Comparison of ENCODE assay signal across 22 cellular contexts in genomic region chr7:150838965-150839650, GRCh38. TPM values are rescaled to one million over a fixed set of nuclear protein-coding genes. Genes with fewer than 3 reads are reported as not detected.
DNase-seq lines count a peak whose midpoint lies in the region; ATAC-seq, FAIRE-seq and TF ChIP-seq lines count a peak whose summit lies in the region.
"Had no signal": no experiment of that assay in that cellular context is flagged by ENCODE, and none has a peak within 500 bp of the region (broad histone marks: within the 10 kb centered on the region; RNA-seq: fewer than 3 reads in every experiment).

No MANE protein-coding gene starts in this region.

- no peaks in the 10 kb centered on the region for H3K9me1 ChIP-seq in K562 (ENCODE audit: control insufficient read depth, insufficient read depth, low read length)

- H3K4me1 ChIP-seq in K562 (replicated peaks in 1 of 2; ENCODE audit: control insufficient read depth in 2 of 2, insufficient read depth in 2 of 2, low read length in 2 of 2) (no peaks in the 10 kb centered on the region), testis (no peaks in the 10 kb centered on the region)

- TF ChIP-seq RAD21 in K562 (CRISPR knock-in tag; conservative IDR thresholded peaks at IDR 0.05 in 1 of 2, IDR thresholded peaks at IDR 0.05 in 1 of 2) = no peak

- in situ Hi-C loops in K562 (cut with MboI) = no loop called here

- TF ChIP-seq EP300 in K562 (IDR thresholded peaks at IDR 0.05; ENCODE audit: low read length) = no peak

- peak; percentile 68; the same call in 2 of the 3 replicates for ATAC-seq in K562
- no peak for ATAC-seq in omental fat pad (ENCODE audit: low FRiP score)
- ATAC-seq in left lobe of liver = no peak
- ATAC-seq: PC-3 had no signal

- intact Hi-C loops in K562 (cut with micrococcal nuclease) = no loop called here
- intact Hi-C loops in testis (cut with DNase I; ENCODE audit: low total_unique reads) = no loop called here

- H3K36me3 ChIP-seq in K562 (ENCODE audit: control insufficient read depth, insufficient read depth, low read length) (no peaks in the 10 kb centered on the region), testis (ENCODE audit: low read depth, missing control alignments) (no peaks in the 10 kb centered on the region)

- H3K27ac ChIP-seq in K562 (ENCODE audit: extremely low read depth, low read depth, low read length) (no peak overlapping the region), testis (no peak overlapping the region)
- H3K27ac ChIP-seq: 22Rv1, C4-2B had no signal

- no peak overlapping the region for H3K4me3 Mint-ChIP-seq in nephron

- no peak for TF ChIP-seq CTCF in K562 (IDR thresholded peaks at IDR 0.05 in 2 of 3, conservative IDR thresholded peaks at IDR 0.05 in 1 of 3; ENCODE audit: insufficient read depth in 2 of 3, low read depth in 1 of 3, low read length in 3 of 3)
- TF ChIP-seq CTCF in nephron (IDR thresholded peaks at IDR 0.05; ENCODE audit: unreplicated experiment in 3 of 3) = no peak
- TF ChIP-seq CTCF in testis (IDR thresholded peaks at IDR 0.05) = no peak
- no peak for TF ChIP-seq CTCF in GM10266 (IDR thresholded peaks at IDR 0.05; ENCODE audit: control insufficient read depth, insufficient read depth, low read depth, missing control alignments)
- TF ChIP-seq CTCF in omental fat pad (IDR thresholded peaks at IDR 0.05) = no peak

- no peak overlapping the region for H3K4me3 ChIP-seq in K562
- H3K4me3 ChIP-seq in testis = no peak overlapping the region

- POLR2A ChIA-PET in K562 (lab: Yijun Ruan, JAX) = interaction anchor here (0.5 to 0.8 kb wide), 4 partner anchors 15 to 1094 kb away, joined by 3 to 4 read pairs (median 3); no protein-coding TSS in a partner anchor

- no peaks in the 10 kb centered on the region for H3K36me3 Mint-ChIP-seq in nephron (ENCODE audit: low read depth)

- H3K27me3 ChIP-seq in K562 (ENCODE audit: control insufficient read depth in 2 of 2, insufficient read depth in 2 of 2, low read length in 2 of 2) (peaks cover 36 to 57% of the 10 kb centered on the region in 2 experiments; a peak in 4 of 5 replicates), testis (no peaks in the 10 kb centered on the region)

- H3K4me2 ChIP-seq in K562 (ENCODE audit: insufficient read depth, low read length) = no peak overlapping the region

- H2AFZ ChIP-seq in K562 (ENCODE audit: low read depth, low read length) = no peak overlapping the region

- peaks cover 1% of the 10 kb centered on the region for H3K9me3 Mint-ChIP-seq in nephron

- H3K79me2 ChIP-seq in K562 (ENCODE audit: control insufficient read depth, insufficient read depth, low read length) = no peaks in the 10 kb centered on the region

- BruUV-seq in K562 (replicated peaks; lab: Mats Ljungman, UMichigan) = no TSS peak

- TF ChIP-seq POLR2A in K562 (conservative IDR thresholded peaks at IDR 0.05) (no peak), testis (IDR thresholded peaks at IDR 0.05) (no peak)

- H3K27ac Mint-ChIP-seq in nephron = peak overlapping the region in 2 of 3 experiments; percentile 44 to 78

- FAIRE-seq in K562 (lab: Jason Lieb, UNC) = no peak

- H3K9me3 ChIP-seq in K562 (replicated peaks; ENCODE audit: control insufficient read depth, insufficient read depth, low read depth, low read length) = no peaks in the 10 kb centered on the region
- no peaks in the 10 kb centered on the region for H3K9me3 ChIP-seq in testis

- H3K4me1 Mint-ChIP-seq in nephron = peaks cover 4% of the 10 kb centered on the region

- no peak overlapping the region; a peak in 1 of 4 replicates for H3K9ac ChIP-seq in K562 (ENCODE audit: insufficient read depth in 1 of 2, low read depth in 2 of 2, low read length in 2 of 2)

- no peaks in the 10 kb centered on the region for H4K20me1 ChIP-seq in K562 (replicated peaks; ENCODE audit: control insufficient read depth, insufficient read depth, low read length)

- peaks cover 19% of the 10 kb centered on the region for H3K27me3 Mint-ChIP-seq in nephron (ENCODE audit: low read depth)

- CTCF ChIA-PET in K562 (lab: Yijun Ruan, JAX; ENCODE audit: low intra/inter-chr PET ratio) = no interaction called here

- DNase-seq in DMS79 treated with DMSO at 0.1 percent for 48 hours (lab: John Stamatoyannopoulos, UW) (peak; percentile 16), DMS79 (lab: John Stamatoyannopoulos, UW) (no peak), K562 (ENCODE audit: extremely low read depth in 1 of 4, low spot score in 3 of 4) (peak in 1 of 4 experiments; percentile 16), testis (peak; percentile 53), GM10266 (ENCODE audit: extremely low spot score) (no peak), omental fat pad (ENCODE audit: low spot score) (no peak), left lobe of liver (ENCODE audit: low spot score) (no peak)
- DNase-seq: AML-193, DND-41, MV-4-11, NCI-H1417, NCI-H2029, NCI-H345, NCI-H524 treated with DMSO at 0.1 percent for 48 hours, PC-3, RPMI8226, SHP77 treated with DMSO at 0.1 percent for 48 hours had no signal

- WGBS in K562 (ENCODE audit: insufficient coverage, low coverage, missing lambda C conversion rate) = 1% methylated on average over 7 of the region's 7 CpGs
- WGBS in testis, 2 donors = 43 to 51% methylated on average over 7 of the region's 7 CpGs

TF ChIP-seq in K562, 482 proteins besides CTCF, POLR2A, EP300 and RAD21 (continues in another document):
- TF ChIP-seq CBX3 (IDR thresholded peaks at IDR 0.05; ENCODE audit: borderline replicate concordance in 1 of 2, low read length in 2 of 2) = no peak

RNA-seq across cellular contexts. Expression of gene AOC1, which starts 13.2 kb away (rescaled TPM):
- total RNA-seq in K562 (2011; cell fraction: chromatin; rRNA removed; ENCODE audit: low replicate concordance) = not detected in 2 replicates
- not detected in 2 replicates for total RNA-seq in K562 (2011; cell fraction: nucleolus; rRNA removed)
- total RNA-seq in K562 (2011; cell fraction: nucleoplasm; rRNA removed) = not detected in 2 replicates
- not detected in 2 replicates for total RNA-seq in K562 (2014; rRNA removed)
- not detected in 2 replicates for total RNA-seq in K562 (2014; rRNA removed; fragmentation: Illumina TruSeq; extraction: Trizol)
- total RNA-seq in K562 (2015; rRNA removed; fragmentation: Illumina TruSeq; extraction: Trizol) = not detected in 2 replicates
- total RNA-seq in K562 (2021) = not detected in 2 replicates
- polyA plus RNA-seq in K562 (2011; rRNA removed) = not detected in 2 replicates
- not detected in 2 replicates for polyA plus RNA-seq in K562 (2011; cell fraction: cytosol; rRNA removed)
- polyA plus RNA-seq in K562 (2011; cell fraction: nucleus; rRNA removed) = not detected in 2 replicates
- polyA plus RNA-seq in K562 (2012) = not detected in 2 replicates
- not detected in 2 replicates for polyA plus RNA-seq in K562 (2014; fragmentation: Illumina TruSeq; extraction: Trizol)
- not detected for polyA plus RNA-seq in K562 (2014; fragmentation: Nextera tagmentation; extraction: Ambion mirVana)
- polyA plus RNA-seq in K562 (2014; rRNA removed) = not detected in 2 replicates
- polyA minus RNA-seq in K562 (2011; rRNA and poly(A)+ RNA removed) = not detected in 2 replicates
- not detected in 2 replicates for polyA minus RNA-seq in K562 (2011; cell fraction: cytosol; rRNA and poly(A)+ RNA removed)
- not detected in 2 replicates for polyA minus RNA-seq in K562 (2011; cell fraction: nucleus; rRNA and poly(A)+ RNA removed)
- total RNA-seq in testis = 1 to 10 TPM; 2.8 to 4.5 TPM
- polyA plus RNA-seq in testis (ENCODE audit: insufficient read depth, low read depth, low replicate concordance) = 6.2 TPM
- total RNA-seq in omental fat pad = not detected
- 18.9 TPM for total RNA-seq in left lobe of liver
- total RNA-seq: PC-3 had no signal

RNA-seq across cellular contexts. Expression of gene TMEM176A, which starts 38.5 kb away (rescaled TPM):
- not detected in 2 replicates for total RNA-seq in K562 (2011; cell fraction: chromatin; rRNA removed; ENCODE audit: low replicate concordance)
- not detected in 2 replicates for total RNA-seq in K562 (2011; cell fraction: nucleolus; rRNA removed)
- not detected in 2 replicates for total RNA-seq in K562 (2011; cell fraction: nucleoplasm; rRNA removed)
- total RNA-seq in K562 (2014; rRNA removed) = not detected in 2 replicates
- not detected in 2 replicates for total RNA-seq in K562 (2014; rRNA removed; fragmentation: Illumina TruSeq; extraction: Trizol)
- total RNA-seq in K562 (2015; rRNA removed; fragmentation: Illumina TruSeq; extraction: Trizol) = not detected in 2 replicates
- total RNA-seq in K562 (2021) = 0.31 TPM in 1 of 2 replicates, not detected in the other
- polyA plus RNA-seq in K562 (2011; rRNA removed) = not detected in 2 replicates
- polyA plus RNA-seq in K562 (2011; cell fraction: cytosol; rRNA removed) = 0.04 TPM in 1 of 2 replicates, not detected in the other
- 0.27 TPM in 1 of 2 replicates, not detected in the other for polyA plus RNA-seq in K562 (2011; cell fraction: nucleus; rRNA removed)
- 0.27 and 0.32 TPM in 2 replicates for polyA plus RNA-seq in K562 (2012)
- not detected in 2 replicates for polyA plus RNA-seq in K562 (2014; fragmentation: Illumina TruSeq; extraction: Trizol)
- polyA plus RNA-seq in K562 (2014; fragmentation: Nextera tagmentation; extraction: Ambion mirVana) = not detected
- not detected in 2 replicates for polyA plus RNA-seq in K562 (2014; rRNA removed)
- polyA minus RNA-seq in K562 (2011; rRNA and poly(A)+ RNA removed) = not detected in 2 replicates
- polyA minus RNA-seq in K562 (2011; cell fraction: cytosol; rRNA and poly(A)+ RNA removed) = not detected in 2 replicates
- polyA minus RNA-seq in K562 (2011; cell fraction: nucleus; rRNA and poly(A)+ RNA removed) = not detected in 2 replicates
- total RNA-seq in testis = 1 to 10 TPM; 1.6 to 4.2 TPM
- 34.7 TPM for polyA plus RNA-seq in testis (ENCODE audit: insufficient read depth, low read depth, low replicate concordance)
- 100 to 1,000 TPM in 1 of 4 donors, 10 to 100 TPM in 3; 18.1 to 105 (median 48.6) TPM for total RNA-seq in omental fat pad
- 449 TPM for total RNA-seq in left lobe of liver
- total RNA-seq: G401, H4, PC-3 had no signal

RNA-seq across cellular contexts. Expression of gene TMEM176B, which starts 38.9 kb away (rescaled TPM):
- total RNA-seq in K562 (2011; cell fraction: chromatin; rRNA removed; ENCODE audit: low replicate concordance) = not detected in 2 replicates
- total RNA-seq in K562 (2011; cell fraction: nucleolus; rRNA removed) = not detected in 2 replicates
- total RNA-seq in K562 (2011; cell fraction: nucleoplasm; rRNA removed) = not detected in 2 replicates
- total RNA-seq in K562 (2014; rRNA removed) (not detected in 2 replicates), K562 (2014; rRNA removed; fragmentation: Illumina TruSeq; extraction: Trizol) (not detected in 2 replicates), K562 (2015; rRNA removed; fragmentation: Illumina TruSeq; extraction: Trizol) (0.15 TPM in 1 of 2 replicates, not detected in the other), K562 (2021) (0.60 and 0.76 TPM in 2 replicates), testis (1 to 10 TPM; 3.9 to 6.6 TPM), omental fat pad (100 to 1,000 TPM in 1 of 4 donors, 10 to 100 TPM in 3; 35.9 to 122 (median 80.0) TPM), left lobe of liver (906 TPM)
- polyA plus RNA-seq in K562 (2011; rRNA removed) (not detected in 2 replicates), K562 (2014; fragmentation: Illumina TruSeq; extraction: Trizol) (not detected in 2 replicates), K562 (2014; fragmentation: Nextera tagmentation; extraction: Ambion mirVana) (not detected), K562 (2014; rRNA removed) (0.19 TPM in 1 of 2 replicates, not detected in the other), testis (ENCODE audit: insufficient read depth, low read depth, low replicate concordance) (69.3 TPM)
- polyA plus RNA-seq in K562 (2011; cell fraction: cytosol; rRNA removed) = not detected in 2 replicates
- polyA plus RNA-seq in K562 (2011; cell fraction: nucleus; rRNA removed) = not detected in 2 replicates
- 0.21 and 0.69 TPM in 2 replicates for polyA plus RNA-seq in K562 (2012)
- not detected in 2 replicates for polyA minus RNA-seq in K562 (2011; rRNA and poly(A)+ RNA removed)
- not detected in 2 replicates for polyA minus RNA-seq in K562 (2011; cell fraction: cytosol; rRNA and poly(A)+ RNA removed)
- not detected in 2 replicates for polyA minus RNA-seq in K562 (2011; cell fraction: nucleus; rRNA and poly(A)+ RNA removed)
- total RNA-seq: PC-3 had no signal

Comparison
In these comparisons a context has a peak if more than half of its experiments do, and no peak if none do; other contexts are left out.
1. DNase-seq: peak in DMS79 treated with DMSO at 0.1 percent for 48 hours (single experiment) and testis (single experiment); none in DMS79 (single experiment), GM10266 (single experiment), omental fat pad (single experiment) and left lobe of liver (single experiment).